ENCODE assay signal across 20 cellular contexts in genomic region chr3:29718661-29719065, GRCh38.
A peak's percentile ranks its signal among the peaks of the same experiment; 100 is the strongest.
DNase-seq lines count a peak whose midpoint lies in the region; ATAC-seq lines count a peak whose summit lies in the region.
"Had no signal": no experiment of that assay in that cellular context is flagged by ENCODE, and none has a peak within 500 bp of the region (broad histone marks: within the 10 kb centered on the region; RNA-seq: fewer than 3 reads in every experiment).

No MANE protein-coding gene starts in this region.

- H3K4me1 ChIP-seq in mesodermal cell (ENCODE audit: control insufficient read depth, insufficient read depth, low read length, poor library complexity, severe bottlenecking) = peaks cover 11% of the 10 kb centered on the region
- H3K4me1 ChIP-seq: SJCRH30 had no signal

- no peak overlapping the region for H3K4me3 ChIP-seq in mesodermal cell (ENCODE audit: extremely low read depth, insufficient read depth, low read length, poor library complexity, severe bottlenecking)
- H3K4me3 ChIP-seq: SJCRH30 had no signal

- H3K27ac Mint-ChIP-seq in natural killer cell treated with Interleukin-12 subunit alpha and Interleukin-12 subunit beta and Interleukin-15 and Interleukin-18, amount 100 ng/mL, for 72 hours = no peak overlapping the region
- H3K27ac Mint-ChIP-seq: CD8-positive, alpha-beta T cell; effector memory CD8-positive, alpha-beta T cell; HFFc6; naive B cell; stimulated activated naive B cell treated with anti-CD40 and anti-IgM and Interleukin-4, amounts not matched to agents 10 μg/mL and 1 μg/mL and 100 μg/mL, for 72 hours; type B pancreatic cell had no signal

- ATAC-seq in GM21381 (IDR thresholded peaks at IDR 0.05; ENCODE audit: unreplicated experiment) (no peak), HG03439 (IDR thresholded peaks at IDR 0.05; ENCODE audit: unreplicated experiment) (no peak)
- no peak for ATAC-seq in natural killer cell treated with Interleukin-12 subunit alpha and Interleukin-12 subunit beta and Interleukin-15 and Interleukin-18, amount 100 ng/mL, for 72 hours
- ATAC-seq: CD8-positive, alpha-beta T cell; effector memory CD8-positive, alpha-beta T cell; stimulated activated naive B cell treated with anti-CD40 and anti-IgM and Interleukin-4, amounts not matched to agents 10 μg/mL and 1 μg/mL and 100 μg/mL, for 72 hours had no signal

- H3K36me3 Mint-ChIP-seq in natural killer cell treated with Interleukin-12 subunit alpha and Interleukin-12 subunit beta and Interleukin-15 and Interleukin-18, amount 100 ng/mL, for 72 hours = no peaks in the 10 kb centered on the region
- H3K36me3 Mint-ChIP-seq: CD8-positive, alpha-beta T cell; naive B cell; stimulated activated naive B cell treated with anti-CD40 and anti-IgM and Interleukin-4, amounts not matched to agents 10 μg/mL and 1 μg/mL and 100 μg/mL, for 72 hours; type B pancreatic cell had no signal

- DNase-seq in AG20443 (ENCODE audit: low spot score) (peak; percentile 11), NCI-H226 (peak; percentile 24), epithelial cell of prostate (ENCODE audit: low read depth, low spot score) (peak; percentile 77), NCI-H2171 treated with DMSO at 0.1 percent for 48 hours (lab: John Stamatoyannopoulos, UW) (no peak)
- DNase-seq in natural killer cell treated with Interleukin-12 subunit alpha and Interleukin-12 subunit beta and Interleukin-15 and Interleukin-18, amount 100 ng/mL, for 72 hours (ENCODE audit: low spot score) = no peak
- DNase-seq: ACHN; activated CD4-positive, CD25-positive, alpha-beta regulatory T cell treated with anti-CD3 and anti-CD28 coated beads, Interleukin-2, amount 50 U/mL, for 72 hours; CD8-positive, alpha-beta T cell; cerebellar nuclear complex; DND-41; effector memory CD8-positive, alpha-beta T cell; HFFc6; hypothalamus; naive B cell; SJCRH30; stimulated activated naive B cell treated with anti-CD40 and anti-IgM and Interleukin-4, amounts not matched to agents 10 μg/mL and 1 μg/mL and 100 μg/mL, for 72 hours had no signal

- H3K4me3 Mint-ChIP-seq in natural killer cell treated with Interleukin-12 subunit alpha and Interleukin-12 subunit beta and Interleukin-15 and Interleukin-18, amount 100 ng/mL, for 72 hours = no peak overlapping the region
- H3K4me3 Mint-ChIP-seq: CD8-positive, alpha-beta T cell; effector memory CD8-positive, alpha-beta T cell; HFFc6; naive B cell; stimulated activated naive B cell treated with anti-CD40 and anti-IgM and Interleukin-4, amounts not matched to agents 10 μg/mL and 1 μg/mL and 100 μg/mL, for 72 hours; type B pancreatic cell had no signal

- H3K9me3 ChIP-seq in mesodermal cell (ENCODE audit: control insufficient read depth, low read length) = no peaks in the 10 kb centered on the region
- H3K9me3 ChIP-seq: SJCRH30 had no signal

- WGBS in mesodermal cell (ENCODE audit: insufficient coverage in 2 of 2), 2 experiments = 100% methylated on average over 1 of the region's 3 CpGs; no CpG with 5 or more reads in 1 of the 2 experiments

- no peaks in the 10 kb centered on the region for H3K36me3 ChIP-seq in mesodermal cell (ENCODE audit: control insufficient read depth, insufficient read depth, low read length)
- H3K36me3 ChIP-seq: SJCRH30 had no signal

- no peaks in the 10 kb centered on the region for H3K4me1 Mint-ChIP-seq in natural killer cell treated with Interleukin-12 subunit alpha and Interleukin-12 subunit beta and Interleukin-15 and Interleukin-18, amount 100 ng/mL, for 72 hours (ENCODE audit: low read depth in 2 of 2)
- H3K4me1 Mint-ChIP-seq: naive B cell; stimulated activated naive B cell treated with anti-CD40 and anti-IgM and Interleukin-4, amounts not matched to agents 10 μg/mL and 1 μg/mL and 100 μg/mL, for 72 hours had no signal

- H3K27ac ChIP-seq in epithelial cell of prostate = peak overlapping the region; percentile 43
- peak overlapping the region; percentile 13 for H3K27ac ChIP-seq in mesodermal cell (ENCODE audit: low read depth, low read length, severe bottlenecking)
- H3K27ac ChIP-seq: SJCRH30 had no signal

- peaks cover 12% of the 10 kb centered on the region for H3K9me3 Mint-ChIP-seq in natural killer cell treated with Interleukin-12 subunit alpha and Interleukin-12 subunit beta and Interleukin-15 and Interleukin-18, amount 100 ng/mL, for 72 hours
- H3K9me3 Mint-ChIP-seq: CD8-positive, alpha-beta T cell; effector memory CD8-positive, alpha-beta T cell; HFFc6; naive B cell; stimulated activated naive B cell treated with anti-CD40 and anti-IgM and Interleukin-4, amounts not matched to agents 10 μg/mL and 1 μg/mL and 100 μg/mL, for 72 hours; type B pancreatic cell had no signal

- no peaks in the 10 kb centered on the region for H3K27me3 Mint-ChIP-seq in natural killer cell treated with Interleukin-12 subunit alpha and Interleukin-12 subunit beta and Interleukin-15 and Interleukin-18, amount 100 ng/mL, for 72 hours
- H3K27me3 Mint-ChIP-seq: effector memory CD8-positive, alpha-beta T cell; naive B cell; stimulated activated naive B cell treated with anti-CD40 and anti-IgM and Interleukin-4, amounts not matched to agents 10 μg/mL and 1 μg/mL and 100 μg/mL, for 72 hours; type B pancreatic cell had no signal

Comparison
In these comparisons a context has a peak if more than half of its experiments do, and no peak if none do; other contexts are left out.
1. DNase-seq: peak in AG20443 (single experiment), NCI-H226 (single experiment) and epithelial cell of prostate (single experiment); none in natural killer cell treated with Interleukin-12 subunit alpha and Interleukin-12 subunit beta and Interleukin-15 and Interleukin-18, amount 100 ng/mL, for 72 hours (single experiment) and NCI-H2171 treated with DMSO at 0.1 percent for 48 hours (single experiment).